Comparison of ENCODE assay signal across 18 cellular contexts in the genomic region with DNA sequence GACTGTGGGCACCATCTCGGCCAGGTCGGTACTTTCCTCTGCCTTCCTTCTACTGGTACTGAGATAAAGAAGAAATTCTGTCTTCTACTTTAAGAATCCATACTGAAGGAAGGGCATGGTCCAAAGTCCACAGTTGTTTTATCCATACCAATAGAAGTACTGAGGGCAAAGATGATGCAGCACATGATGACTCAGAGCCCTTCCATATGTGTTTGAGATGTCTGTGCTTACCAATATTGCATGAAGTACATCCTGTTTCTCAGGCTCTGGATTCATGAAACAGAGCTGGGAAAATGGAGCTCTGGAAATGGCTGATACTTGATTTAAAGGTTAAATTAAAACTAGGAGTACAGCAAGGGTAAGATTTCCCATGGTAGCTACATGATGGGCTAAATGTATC.
DNase-seq lines count a peak whose midpoint lies in the region; TF ChIP-seq lines count a peak whose summit lies in the region.
"Had no signal": no experiment of that assay in that cellular context is flagged by ENCODE, and none has a peak within 500 bp of the region (broad histone marks: within the 10 kb centered on the region; RNA-seq: fewer than 3 reads in every experiment).

No MANE protein-coding gene starts in this region.

- in situ Hi-C loops in GM23248 (cut with MboI) = no loop called here

- H3K36me3 ChIP-seq in GM23248 (ENCODE audit: low read depth) = no peaks in the 10 kb centered on the region
- H3K36me3 ChIP-seq: BE2C had no signal

- no peak for TF ChIP-seq CTCF in epithelial cell of esophagus (IDR thresholded peaks at IDR 0.05; ENCODE audit: insufficient read depth, low read depth, low read length, missing control alignments)

- no peaks in the 10 kb centered on the region for H3K9me2 ChIP-seq in GM23248 (ENCODE audit: insufficient read depth)

- no peaks in the 10 kb centered on the region for H3K4me1 ChIP-seq in GM23248 (ENCODE audit: insufficient read depth)
- H3K4me1 ChIP-seq: BE2C had no signal

- no peaks in the 10 kb centered on the region for H3K79me2 ChIP-seq in GM23248 (ENCODE audit: insufficient read depth)

- peak; percentile 3 for DNase-seq in A172 (ENCODE audit: low spot score)
- peak; percentile 9 for DNase-seq in GM23248
- peak; percentile 62 for DNase-seq in epithelial cell of esophagus (ENCODE audit: low read depth)
- DNase-seq in skeletal muscle cell (ENCODE audit: low read depth) = peak; percentile 0
- DNase-seq in AG08396 (ENCODE audit: low spot score) = no peak
- DNase-seq in NCI-H1930 (lab: John Stamatoyannopoulos, UW) = no peak
- DNase-seq in NCI-H82 treated with DMSO at 0.1 percent for 48 hours (lab: John Stamatoyannopoulos, UW; ENCODE audit: unreplicated experiment) = no peak
- DNase-seq: ACHN; BE2C; CD4-positive, alpha-beta memory T cell; DMS79; GDM1; H7; IMR-90; KBM-7 had no signal

- no peak overlapping the region for H2AFZ ChIP-seq in GM23248
- H2AFZ ChIP-seq: GM23338 had no signal

- no peaks in the 10 kb centered on the region for H4K20me1 ChIP-seq in GM23248 (ENCODE audit: insufficient read depth)

- H3K4me3 ChIP-seq in GM23248 (no peak overlapping the region), epithelial cell of esophagus (ENCODE audit: low read length) (no peak overlapping the region), skeletal muscle cell (ENCODE audit: low read depth, low read length) (no peak overlapping the region)
- H3K4me3 ChIP-seq: GM23338 had no signal

- H3K9me3 ChIP-seq in GM23248 (ENCODE audit: low read depth) = no peaks in the 10 kb centered on the region
- H3K9me3 ChIP-seq: BE2C had no signal

- H3K4me2 ChIP-seq in GM23248 (ENCODE audit: unreplicated experiment) = no peak overlapping the region
- H3K4me2 ChIP-seq: GM23338 had no signal

- H3K27me3 ChIP-seq in GM23248 (replicated peaks; ENCODE audit: insufficient read depth) = no peaks in the 10 kb centered on the region
- H3K27me3 ChIP-seq: BE2C had no signal

- no peaks in the 10 kb centered on the region for H3F3A ChIP-seq in GM23248 (ENCODE audit: insufficient read depth)

- no peak overlapping the region for H3K9ac ChIP-seq in GM23248

- H3K27ac ChIP-seq in GM23248 = no peak overlapping the region
- H3K27ac ChIP-seq: 22Rv1, C4-2B had no signal

- WGBS in GM23248 (ENCODE audit: low coverage in 1 of 2, low lambda C conversion rate in 2 of 2, missing lambda C conversion rate in 2 of 2), 2 experiments = 72 to 80% methylated on average over 2 of the region's 2 CpGs

Comparison
In these comparisons a context has a peak if more than half of its experiments do, and no peak if none do; other contexts are left out.
1. DNase-seq: peak in A172 (single experiment), GM23248 (single experiment), epithelial cell of esophagus (single experiment) and skeletal muscle cell (single experiment); none in AG08396 (single experiment), NCI-H1930 (0 of 2) and NCI-H82 treated with DMSO at 0.1 percent for 48 hours (single experiment).